28 cellular contexts compared by ENCODE assay signal in genomic region chr4:170097681-170098080, GRCh38.
"Had no signal": no experiment of that assay in that cellular context is flagged by ENCODE, and none has a peak within 500 bp of the region (broad histone marks: within the 10 kb centered on the region; RNA-seq: fewer than 3 reads in every experiment).

No MANE protein-coding gene starts in this region.

- H3K27ac ChIP-seq: stomach, suprapubic skin, testis, thoracic aorta, thyroid gland, tibial artery, tibial nerve, transverse colon, upper lobe of left lung, upper lobe of right lung, uterus, vagina had no signal

- H3K4me3 Mint-ChIP-seq: stimulated activated effector memory CD8-positive, alpha-beta T cell treated with anti-CD3 and anti-CD28 coated beads, Interleukin-12 subunit alpha, Interleukin-12 subunit beta, amount 100 ng/mL, for 72 hours; stimulated activated memory B cell treated with anti-CD40 and anti-IgM and Interleukin-4, amounts not matched to agents 10 μg/mL and 1 μg/mL and 100 μg/mL, for 72 hours; stimulated activated naive B cell treated with anti-CD40 and anti-IgM and Interleukin-4, amounts not matched to agents 10 μg/mL and 1 μg/mL and 100 μg/mL, for 72 hours; stimulated activated naive CD8-positive, alpha-beta T cell treated with anti-CD3 and anti-CD28 coated beads, Interleukin-15, amount 100 ng/mL, for 72 hours; stimulated activated naive CD8-positive, alpha-beta T cell treated with anti-CD3 and anti-CD28 coated beads, Interleukin-15, Interleukin-2, amounts not matched to agents 100 ng/mL and 50 ng/mL, for 24 hours; type B pancreatic cell had no signal

- H3K4me1 ChIP-seq: stomach, suprapubic skin, testis, thyroid gland, tibial artery, tibial nerve, transverse colon, upper lobe of right lung, uterus, vagina had no signal

- ATAC-seq: stimulated activated effector memory CD8-positive, alpha-beta T cell treated with anti-CD3 and anti-CD28 coated beads, Interleukin-12 subunit alpha, Interleukin-12 subunit beta, amount 100 ng/mL, for 72 hours; stimulated activated memory B cell treated with anti-CD40 and anti-IgM and Interleukin-4, amounts not matched to agents 10 μg/mL and 1 μg/mL and 100 μg/mL, for 72 hours; stimulated activated naive B cell treated with anti-CD40 and anti-IgM and Interleukin-4, amounts not matched to agents 10 μg/mL and 1 μg/mL and 100 μg/mL, for 72 hours; stimulated activated naive CD8-positive, alpha-beta T cell treated with anti-CD3 and anti-CD28 coated beads, Interleukin-15, amount 100 ng/mL, for 72 hours; stimulated activated naive CD8-positive, alpha-beta T cell treated with anti-CD3 and anti-CD28 coated beads, Interleukin-15, Interleukin-2, amounts not matched to agents 100 U/mL and 50 U/mL, for 24 hours; upper lobe of right lung had no signal

- H3K4me3 ChIP-seq: stomach, suprapubic skin, testis, thoracic aorta, thyroid gland, tibial artery, tibial nerve, transverse colon, upper lobe of left lung, upper lobe of right lung, uterus, vagina had no signal

- H3K4me1 Mint-ChIP-seq: stimulated activated effector memory CD8-positive, alpha-beta T cell treated with anti-CD3 and anti-CD28 coated beads, Interleukin-12 subunit alpha, Interleukin-12 subunit beta, amount 100 ng/mL, for 72 hours; stimulated activated memory B cell treated with anti-CD40 and anti-IgM and Interleukin-4, amounts not matched to agents 10 μg/mL and 1 μg/mL and 100 μg/mL, for 72 hours; stimulated activated naive B cell treated with anti-CD40 and anti-IgM and Interleukin-4, amounts not matched to agents 10 μg/mL and 1 μg/mL and 100 μg/mL, for 72 hours; stimulated activated naive CD8-positive, alpha-beta T cell treated with anti-CD3 and anti-CD28 coated beads, Interleukin-15, amount 100 ng/mL, for 72 hours had no signal

- H3K27me3 ChIP-seq: suprapubic skin, testis, thyroid gland, tibial artery, tibial nerve, transverse colon, upper lobe of left lung, upper lobe of right lung, uterus, vagina had no signal

- H3K36me3 ChIP-seq: stomach, suprapubic skin, thoracic aorta, thyroid gland, tibial artery, tibial nerve, transverse colon, upper lobe of left lung, upper lobe of right lung, uterus, vagina had no signal

- H3K9me3 ChIP-seq: stomach, suprapubic skin, testis, thoracic aorta, thyroid gland, tibial artery, tibial nerve, transverse colon, upper lobe of left lung, upper lobe of right lung, uterus, vagina had no signal

- H3K27me3 Mint-ChIP-seq: type B pancreatic cell had no signal

- H3K27ac Mint-ChIP-seq: stimulated activated effector memory CD8-positive, alpha-beta T cell treated with anti-CD3 and anti-CD28 coated beads, Interleukin-12 subunit alpha, Interleukin-12 subunit beta, amount 100 ng/mL, for 72 hours; stimulated activated memory B cell treated with anti-CD40 and anti-IgM and Interleukin-4, amounts not matched to agents 10 μg/mL and 1 μg/mL and 100 μg/mL, for 72 hours; stimulated activated naive B cell treated with anti-CD40 and anti-IgM and Interleukin-4, amounts not matched to agents 10 μg/mL and 1 μg/mL and 100 μg/mL, for 72 hours; stimulated activated naive CD8-positive, alpha-beta T cell treated with anti-CD3 and anti-CD28 coated beads, Interleukin-15, Interleukin-2, amounts not matched to agents 100 ng/mL and 50 ng/mL, for 24 hours; type B pancreatic cell had no signal

- DNase-seq: stimulated activated CD4-positive, alpha-beta T cell treated with anti-CD3 and anti-CD28 coated beads, Interleukin-2, amount 100 ng/mL, for 48 hours; stimulated activated CD4-positive, alpha-beta T cell treated with anti-CD3 and anti-CD28 coated beads, Interleukin-4, amount 100 ng/mL, for 1 hour; stimulated activated CD4-positive, alpha-beta T cell treated with anti-CD3 and anti-CD28 coated beads, Interleukin-4, amount 100 ng/mL, for 24 hours; stimulated activated CD4-positive, alpha-beta T cell treated with anti-CD3 and anti-CD28 coated beads, Interleukin-4, amount 100 ng/mL, for 4 hours; stimulated activated CD8-positive, alpha-beta memory T cell treated with anti-CD3 and anti-CD28 coated beads, Interleukin-4, amount 100 ng/mL, for 48 hours; stimulated activated naive B cell treated with anti-CD40 and anti-IgM and Interleukin-4, amounts not matched to agents 10 μg/mL and 1 μg/mL and 100 μg/mL, for 72 hours; stimulated activated naive CD4-positive, alpha-beta T cell; stimulated activated naive CD4-positive, alpha-beta T cell treated with Interleukin-2 at 50 U/mL for 16 hours; stimulated activated naive CD8-positive, alpha-beta T cell treated with anti-CD3 and anti-CD28 coated beads, Interleukin-15, amount 100 ng/mL, for 72 hours; stimulated activated naive CD8-positive, alpha-beta T cell treated with anti-CD3 and anti-CD28 coated beads, Interleukin-15, Interleukin-2, amounts not matched to agents 100 U/mL and 50 U/mL, for 24 hours; stomach; substantia nigra; testis; thyroid gland; tibial artery; transverse colon; trophoblast cell; upper lobe of left lung; upper lobe of right lung; uterus had no signal

- H3K36me3 Mint-ChIP-seq: stimulated activated effector memory CD8-positive, alpha-beta T cell treated with anti-CD3 and anti-CD28 coated beads, Interleukin-12 subunit alpha, Interleukin-12 subunit beta, amount 100 ng/mL, for 72 hours; stimulated activated memory B cell treated with anti-CD40 and anti-IgM and Interleukin-4, amounts not matched to agents 10 μg/mL and 1 μg/mL and 100 μg/mL, for 72 hours; stimulated activated naive B cell treated with anti-CD40 and anti-IgM and Interleukin-4, amounts not matched to agents 10 μg/mL and 1 μg/mL and 100 μg/mL, for 72 hours; type B pancreatic cell had no signal

- H3K9me3 Mint-ChIP-seq: stimulated activated effector memory CD8-positive, alpha-beta T cell treated with anti-CD3 and anti-CD28 coated beads, Interleukin-12 subunit alpha, Interleukin-12 subunit beta, amount 100 ng/mL, for 72 hours; stimulated activated memory B cell treated with anti-CD40 and anti-IgM and Interleukin-4, amounts not matched to agents 10 μg/mL and 1 μg/mL and 100 μg/mL, for 72 hours; stimulated activated naive CD8-positive, alpha-beta T cell treated with anti-CD3 and anti-CD28 coated beads, Interleukin-15, amount 100 ng/mL, for 72 hours; stimulated activated naive CD8-positive, alpha-beta T cell treated with anti-CD3 and anti-CD28 coated beads, Interleukin-15, Interleukin-2, amounts not matched to agents 100 ng/mL and 50 ng/mL, for 24 hours; type B pancreatic cell had no signal
